ENCODE assay signal across 8 cellular contexts in genomic region chr17:82551779-82552457, GRCh38.
DNase-seq lines count a peak whose midpoint lies in the region; ATAC-seq and TF ChIP-seq lines count a peak whose summit lies in the region.

No MANE protein-coding gene starts in this region.

- in situ Hi-C loops in brain microvascular endothelial cell (cut with HindIII; ENCODE audit: low pct_ligation_motif_present, low sequenced_read_pairs) = no loop called here

- CTCF ChIA-PET in GM10248 (lab: Yijun Ruan, JAX) = interaction anchor here (0.7 to 5.4 kb wide), 23 partner anchors 9 to 203 kb away, joined by 3 to 65 read pairs (median 4); partner anchors contain the start of genes FOXK2 and OGFOD3

- H3K4me3 ChIP-seq in WI38 (ENCODE audit: low read depth, low read length) (no peak overlapping the region), brain microvascular endothelial cell (ENCODE audit: low read depth, low read length) (no peak overlapping the region)

- no peaks in the 10 kb centered on the region for H3K36me3 ChIP-seq in brain microvascular endothelial cell (replicated peaks)

- H3K27ac ChIP-seq in brain microvascular endothelial cell = no peak overlapping the region

- ATAC-seq in HG02571 (IDR thresholded peaks at IDR 0.05; ENCODE audit: unreplicated experiment) = peak; percentile 71

- no peaks in the 10 kb centered on the region for H3K27me3 ChIP-seq in brain microvascular endothelial cell (replicated peaks)

- DNase-seq in GM10248 (ENCODE audit: extremely low spot score) (peak; percentile 91), NCI-H1694 (lab: John Stamatoyannopoulos, UW) (peak; percentile 65), brain microvascular endothelial cell (peak; percentile 62), left kidney (ENCODE audit: low read depth, low spot score) (peak; percentile 77), putamen (ENCODE audit: low spot score) (no peak)
- peak; percentile 52 to 75 (median 69) for DNase-seq in stimulated activated CD4-positive, alpha-beta T cell treated with anti-CD3 and anti-CD28 coated beads, TNF-alpha, amount 100 ng/mL, for 48 hours (ENCODE audit: low read depth in 3 of 3)

- POLR2A ChIA-PET in GM10248 (lab: Yijun Ruan, JAX) = no interaction called here

- TF ChIP-seq CTCF in GM10248 (IDR thresholded peaks at IDR 0.05; ENCODE audit: control extremely low read depth, extremely low read depth, low read depth, missing control alignments) = peak; percentile 78
- peak; percentile 68 for TF ChIP-seq CTCF in WI38 (IDR thresholded peaks at IDR 0.05; ENCODE audit: low read depth, low read length)
- TF ChIP-seq CTCF in brain microvascular endothelial cell (IDR thresholded peaks at IDR 0.05; ENCODE audit: low read depth, low read length, missing control alignments) = peak; percentile 86
